Comparison of ENCODE assay signal across 35 cellular contexts in the genomic region with DNA sequence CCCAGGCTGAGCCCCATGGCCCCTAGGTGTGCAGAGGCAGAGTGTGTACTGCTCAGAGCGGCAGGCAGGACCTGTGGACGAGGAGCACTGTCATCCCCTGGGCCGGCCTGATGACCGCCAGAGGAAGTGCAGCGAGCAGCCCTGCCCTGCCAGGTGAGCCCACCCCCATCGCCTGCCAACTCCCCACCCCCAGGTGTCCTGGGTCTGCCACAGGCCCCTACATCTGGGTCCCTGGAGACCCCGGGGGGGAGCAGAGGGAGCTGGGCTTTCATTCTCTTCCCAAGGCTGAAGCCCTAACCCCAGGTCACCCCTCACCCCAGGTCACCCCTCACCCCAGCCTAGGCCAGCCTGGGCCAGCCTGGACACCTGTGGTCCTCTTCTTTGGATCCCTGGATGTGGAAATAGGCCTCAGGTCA.
"Had no signal": no experiment of that assay in that cellular context is flagged by ENCODE, and none has a peak within 500 bp of the region (broad histone marks: within the 10 kb centered on the region; RNA-seq: fewer than 3 reads in every experiment).

No MANE protein-coding gene starts in this region.

- H2AFZ ChIP-seq: parathyroid adenoma had no signal

- H3K27me3 ChIP-seq: ascending aorta, cardiac muscle cell, colonic mucosa, dorsolateral prefrontal cortex, heart left ventricle, left lung, sigmoid colon, suprapubic skin, tibial nerve, uterus had no signal

- H3K4me1 Mint-ChIP-seq: activated CD8-positive, alpha-beta memory T cell treated with anti-CD3 and anti-CD28 coated beads, Interleukin-2, amount 10 ng/mL, durations not matched to agents 7 days and 5 days had no signal

- DNase-seq: activated CD4-positive, alpha-beta T cell treated with anti-CD3 and anti-CD28 coated beads for 1 hour; activated CD4-positive, alpha-beta T cell treated with anti-CD3 and anti-CD28 coated beads, Interleukin-2, amount 50 U/mL, for 1 hour; activated CD8-positive, alpha-beta memory T cell treated with anti-CD3 and anti-CD28 coated beads, Interleukin-2, amount 10 ng/mL, durations not matched to agents 7 days and 5 days; activated CD8-positive, alpha-beta T cell treated with anti-CD3 and anti-CD28 coated beads, Interleukin-2, amount 10 ng/mL, durations not matched to agents 7 days and 5 days; activated naive CD4-positive, alpha-beta T cell treated with Interleukin-2 at 50 U/mL for 16 hours; activated T-cell treated with anti-CD3 and anti-CD28 coated beads, Interleukin-2, amount 50 U/mL, for 48 hours; cerebellar nuclear complex; effector memory CD8-positive, alpha-beta T cell; hypothalamus; mammary epithelial cell; naive B cell; nephron progenitor cell; nucleus accumbens; psoas muscle; small intestine; stimulated activated CD4-positive, alpha-beta T cell treated with anti-CD3 and anti-CD28 coated beads, Interleukin-4, amount 100 ng/mL, for 24 hours; T-helper 17 cell; T1000 had no signal

- H3K4me1 ChIP-seq: colonic mucosa, parathyroid adenoma, psoas muscle, uterus had no signal

- H3K36me3 Mint-ChIP-seq: activated CD8-positive, alpha-beta memory T cell treated with anti-CD3 and anti-CD28 coated beads, Interleukin-2, amount 10 ng/mL, durations not matched to agents 7 days and 5 days; activated naive CD8-positive, alpha-beta T cell; brain; mesothelial cell of epicardium; naive B cell; stimulated activated memory B cell treated with anti-CD40 and anti-IgM and Interleukin-4, amounts not matched to agents 10 μg/mL and 1 μg/mL and 100 μg/mL, for 72 hours; WTC11 had no signal

- H3K27ac Mint-ChIP-seq: activated CD8-positive, alpha-beta memory T cell treated with anti-CD3 and anti-CD28 coated beads, Interleukin-2, amount 10 ng/mL, durations not matched to agents 7 days and 5 days; activated CD8-positive, alpha-beta T cell treated with anti-CD3 and anti-CD28 coated beads, Interleukin-2, amount 10 ng/mL, durations not matched to agents 7 days and 5 days; activated naive CD8-positive, alpha-beta T cell; activated T-helper 2 cell treated with anti-CD3 and anti-CD28 coated beads, Interferon-gamma antibody, Interleukin-2, Interleukin-4, amounts not matched to agents 10 μg/mL and 5 μg/mL and 100 μg/mL, durations not matched to agents 14 hours and 24 hours and 36 hours; effector memory CD8-positive, alpha-beta T cell; mesothelial cell of epicardium; nephron progenitor cell; stimulated activated memory B cell treated with anti-CD40 and anti-IgM and Interleukin-4, amounts not matched to agents 10 μg/mL and 1 μg/mL and 100 μg/mL, for 72 hours; T-helper 17 cell; WTC11 had no signal

- ATAC-seq: activated CD8-positive, alpha-beta memory T cell treated with anti-CD3 and anti-CD28 coated beads, Interleukin-2, amount 10 ng/mL, durations not matched to agents 7 days and 5 days; activated CD8-positive, alpha-beta T cell treated with anti-CD3 and anti-CD28 coated beads, Interleukin-2, amount 10 ng/mL, durations not matched to agents 7 days and 5 days; effector memory CD8-positive, alpha-beta T cell; heart left ventricle; left lung; psoas muscle; stimulated activated memory B cell treated with anti-CD40 and anti-IgM and Interleukin-4, amounts not matched to agents 10 μg/mL and 1 μg/mL and 100 μg/mL, for 72 hours; T-helper 17 cell had no signal

- H3K27ac ChIP-seq: ascending aorta, cardiac muscle cell, colonic mucosa, dorsolateral prefrontal cortex, heart left ventricle, left lung, parathyroid adenoma, psoas muscle, sigmoid colon, suprapubic skin, tibial nerve, uterus had no signal

- H3K27me3 Mint-ChIP-seq: activated naive CD8-positive, alpha-beta T cell; T-helper 17 cell had no signal

- H3K36me3 ChIP-seq: ascending aorta, cardiac muscle cell, colonic mucosa, heart left ventricle, left lung, sigmoid colon, suprapubic skin, tibial nerve, uterus had no signal

- H3K79me2 ChIP-seq: parathyroid adenoma had no signal

- H3K4me3 ChIP-seq: ascending aorta, cardiac muscle cell, colonic mucosa, dorsolateral prefrontal cortex, heart left ventricle, left lung, psoas muscle, sigmoid colon, suprapubic skin, tibial nerve, uterus had no signal

- H3K4me3 Mint-ChIP-seq: activated CD8-positive, alpha-beta memory T cell treated with anti-CD3 and anti-CD28 coated beads, Interleukin-2, amount 10 ng/mL, durations not matched to agents 7 days and 5 days; activated CD8-positive, alpha-beta T cell treated with anti-CD3 and anti-CD28 coated beads, Interleukin-2, amount 10 ng/mL, durations not matched to agents 7 days and 5 days; activated naive CD8-positive, alpha-beta T cell; brain; effector memory CD8-positive, alpha-beta T cell; mesothelial cell of epicardium; naive B cell; nephron progenitor cell; stimulated activated memory B cell treated with anti-CD40 and anti-IgM and Interleukin-4, amounts not matched to agents 10 μg/mL and 1 μg/mL and 100 μg/mL, for 72 hours; T-helper 17 cell; WTC11 had no signal

- H3K9ac ChIP-seq: parathyroid adenoma had no signal

- H3K9me3 Mint-ChIP-seq: activated T-helper 2 cell treated with anti-CD3 and anti-CD28 coated beads, Interferon-gamma antibody, Interleukin-2, Interleukin-4, amounts not matched to agents 10 μg/mL and 5 μg/mL and 100 μg/mL, durations not matched to agents 14 hours and 24 hours and 36 hours; effector memory CD8-positive, alpha-beta T cell; mesothelial cell of epicardium; naive B cell; nephron progenitor cell; stimulated activated memory B cell treated with anti-CD40 and anti-IgM and Interleukin-4, amounts not matched to agents 10 μg/mL and 1 μg/mL and 100 μg/mL, for 72 hours; WTC11 had no signal

- H3K9me3 ChIP-seq: ascending aorta, colonic mucosa, heart left ventricle, left lung, psoas muscle, sigmoid colon, suprapubic skin, tibial nerve, uterus had no signal
